Comparison of ENCODE assay signal across 28 cellular contexts in the genomic region with DNA sequence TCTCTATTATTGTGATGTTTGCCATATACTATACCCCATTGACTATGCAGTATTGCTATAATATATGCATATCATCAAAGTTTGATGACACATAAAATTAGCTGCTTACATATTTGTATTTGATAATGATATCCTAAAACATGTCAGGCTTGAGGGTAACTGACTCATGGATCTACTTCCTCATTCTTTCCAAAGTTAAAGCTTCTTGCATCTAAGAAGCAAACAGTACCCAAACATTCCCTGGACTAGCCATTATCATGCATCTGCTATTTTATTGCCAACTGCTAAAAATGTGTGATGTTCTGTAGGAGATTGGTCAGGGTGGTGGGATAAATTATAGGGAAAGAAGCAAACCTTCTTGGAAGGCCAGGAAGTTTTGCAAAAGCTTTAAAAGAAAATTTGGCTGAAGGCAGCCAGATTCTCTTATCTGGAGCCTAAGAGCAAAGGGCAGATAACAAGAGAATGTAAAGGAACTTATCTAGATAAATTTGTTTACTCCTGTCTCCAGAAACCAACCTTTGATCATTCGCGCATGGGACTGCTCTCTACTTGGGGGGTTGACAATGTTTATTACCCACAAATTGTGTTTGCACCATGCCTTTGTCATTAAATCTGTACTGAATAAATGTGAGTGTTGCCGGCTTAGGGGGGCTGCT.
DNase-seq lines count a peak whose midpoint lies in the region; TF ChIP-seq lines count a peak whose summit lies in the region.
"Had no signal": no experiment of that assay in that cellular context is flagged by ENCODE, and none has a peak within 500 bp of the region (broad histone marks: within the 10 kb centered on the region; RNA-seq: fewer than 3 reads in every experiment).

No MANE protein-coding gene starts in this region.

- peaks cover 31% of the 10 kb centered on the region for H3K9me3 Mint-ChIP-seq in endodermal cell
- H3K9me3 Mint-ChIP-seq in glutamatergic neuron (ENCODE audit: unreplicated experiment): peaks cover 2% of the 10 kb centered on the region
- H3K9me3 Mint-ChIP-seq: neural progenitor cell had no signal

- no peak overlapping the region for H3K4me3 Mint-ChIP-seq in endodermal cell
- H3K4me3 Mint-ChIP-seq in glutamatergic neuron (ENCODE audit: unreplicated experiment): no peak overlapping the region
- H3K4me3 Mint-ChIP-seq: activated T-cell treated with anti-CD3 and anti-CD28 coated beads, Interleukin-2, amount 50 U/mL, for 72 hours; CD4-positive, CD25-positive, alpha-beta regulatory T cell; memory B cell; neural progenitor cell; type B pancreatic cell had no signal

- no peak overlapping the region for H3K9ac ChIP-seq in endodermal cell (ENCODE audit: extremely low read depth, low read length, poor library complexity, severe bottlenecking)
- H3K9ac ChIP-seq: KMS-11, neural progenitor cell had no signal

- H3K36me3 ChIP-seq in endodermal cell (ENCODE audit: control insufficient read depth, insufficient read depth, low read length): no peaks in the 10 kb centered on the region
- no peaks in the 10 kb centered on the region for H3K36me3 ChIP-seq in mesodermal cell (ENCODE audit: control insufficient read depth, insufficient read depth, low read length)
- H3K36me3 ChIP-seq: adrenal gland, brain microvascular endothelial cell, heart right ventricle, neural progenitor cell had no signal

- H3K27me3 Mint-ChIP-seq in endodermal cell (ENCODE audit: insufficient read depth) (no peaks in the 10 kb centered on the region), glutamatergic neuron (ENCODE audit: unreplicated experiment) (no peaks in the 10 kb centered on the region)
- H3K27me3 Mint-ChIP-seq: CD4-positive, CD25-positive, alpha-beta regulatory T cell; memory B cell had no signal

- no peak overlapping the region for H3K27ac Mint-ChIP-seq in endodermal cell
- H3K27ac Mint-ChIP-seq in glutamatergic neuron (ENCODE audit: unreplicated experiment): no peak overlapping the region
- H3K27ac Mint-ChIP-seq: activated T-cell treated with anti-CD3 and anti-CD28 coated beads, Interleukin-2, amount 50 U/mL, for 72 hours; CD4-positive, CD25-positive, alpha-beta regulatory T cell; memory B cell; neural progenitor cell; type B pancreatic cell had no signal

- H3K27ac ChIP-seq in endodermal cell (ENCODE audit: low read depth, low read length) (no peak overlapping the region), mesodermal cell (ENCODE audit: low read depth, low read length, severe bottlenecking) (peak overlapping the region; percentile 10)
- H3K27ac ChIP-seq: adrenal gland, brain microvascular endothelial cell, heart right ventricle, KMS-11, neural progenitor cell had no signal

- DNase-seq in EL (peak; percentile 48), Kasumi-1 (lab: John Stamatoyannopoulos, UW) (peak; percentile 3 to 28), endodermal cell (no peak), glutamatergic neuron (no peak), NCI-H82 treated with DMSO at 0.1 percent for 48 hours (lab: John Stamatoyannopoulos, UW; ENCODE audit: unreplicated experiment) (no peak), 8988T (no peak)
- DNase-seq: activated CD4-positive, alpha-beta T cell treated with anti-CD3 and anti-CD28 coated beads, Interleukin-2, amount 50 U/mL, for 4 hours; activated CD4-positive, CD25-positive, alpha-beta regulatory T cell; activated naive CD4-positive, alpha-beta T cell; activated T-cell treated with anti-CD3 and anti-CD28 coated beads, Interleukin-2, amount 50 U/mL, for 72 hours; adrenal gland; brain microvascular endothelial cell; CD4-positive, CD25-positive, alpha-beta regulatory T cell; DMS 273 treated with DMSO at 0.1 percent for 48 hours; heart right ventricle; left colon; NCI-H1092; NCI-H187; NCI-H526 treated with DMSO at 0.1 percent for 48 hours; posterior cingulate gyrus; right cardiac atrium; stimulated activated CD4-positive, alpha-beta T cell treated with anti-CD3 and anti-CD28 coated beads, Interleukin-4, amount 100 ng/mL, for 1 hour; T-helper 1 cell had no signal

- WGBS in endodermal cell (ENCODE audit: insufficient coverage in 1 of 2, insufficient read length in 1 of 2), 2 experiments: 81 to 100% methylated on average over 1 to 3 of the region's 3 CpGs
- WGBS in mesodermal cell (ENCODE audit: insufficient coverage in 2 of 2), 2 experiments: 60% methylated on average over 2 of the region's 3 CpGs; no CpG with 5 or more reads in 1 of the 2 experiments

- peak overlapping the region; percentile 76 for H3K4me3 ChIP-seq in endodermal cell (ENCODE audit: low read length)
- no peak overlapping the region for H3K4me3 ChIP-seq in mesodermal cell (ENCODE audit: extremely low read depth, insufficient read depth, low read length, poor library complexity, severe bottlenecking)
- H3K4me3 ChIP-seq: adrenal gland, heart right ventricle, neural progenitor cell had no signal

- H3K36me3 Mint-ChIP-seq in endodermal cell (ENCODE audit: low read depth) (peaks cover 6% of the 10 kb centered on the region), glutamatergic neuron (ENCODE audit: unreplicated experiment) (no peaks in the 10 kb centered on the region)
- H3K36me3 Mint-ChIP-seq: CD4-positive, CD25-positive, alpha-beta regulatory T cell; memory B cell; neural progenitor cell; type B pancreatic cell had no signal

- no peaks in the 10 kb centered on the region for H3K27me3 ChIP-seq in endodermal cell (ENCODE audit: control insufficient read depth, insufficient read depth, low read length, poor library complexity, severe bottlenecking)
- H3K27me3 ChIP-seq: adrenal gland, brain microvascular endothelial cell, heart right ventricle, neural progenitor cell had no signal

- TF ChIP-seq CTCF in endodermal cell (conservative IDR thresholded peaks at IDR 0.05): no peak
- no peak for TF ChIP-seq CTCF in glutamatergic neuron (IDR thresholded peaks at IDR 0.05; ENCODE audit: partially characterized antibody, unreplicated experiment)

- H3K4me1 Mint-ChIP-seq in endodermal cell: peaks cover 11% of the 10 kb centered on the region
- peaks cover 19% of the 10 kb centered on the region for H3K4me1 Mint-ChIP-seq in glutamatergic neuron (ENCODE audit: low read depth, unreplicated experiment)
- H3K4me1 Mint-ChIP-seq: CD4-positive, CD25-positive, alpha-beta regulatory T cell; memory B cell had no signal

- H3K9me3 ChIP-seq in endodermal cell (ENCODE audit: control insufficient read depth, low read length): peaks cover 59% of the 10 kb centered on the region
- peaks cover 17% of the 10 kb centered on the region for H3K9me3 ChIP-seq in mesodermal cell (ENCODE audit: control insufficient read depth, low read length)
- H3K9me3 ChIP-seq: adrenal gland, heart right ventricle had no signal

- H3K4me1 ChIP-seq in endodermal cell (ENCODE audit: control insufficient read depth, insufficient read depth, low read length): no peaks in the 10 kb centered on the region
- peaks cover 2% of the 10 kb centered on the region for H3K4me1 ChIP-seq in mesodermal cell (ENCODE audit: control insufficient read depth, insufficient read depth, low read length, poor library complexity, severe bottlenecking)
- H3K4me1 ChIP-seq: adrenal gland, heart right ventricle had no signal

Comparison
In these comparisons a context has a peak if more than half of its experiments do, and no peak if none do; other contexts are left out.
1. DNase-seq: peak in EL (single experiment) and Kasumi-1 (2 of 2); none in endodermal cell (single experiment), glutamatergic neuron (single experiment), NCI-H82 treated with DMSO at 0.1 percent for 48 hours (single experiment) and 8988T (single experiment).